8 cellular contexts compared by ENCODE assay signal in genomic region chr2:75064691-75065396, GRCh38.
DNase-seq lines count a peak whose midpoint lies in the region; ATAC-seq and TF ChIP-seq lines count a peak whose summit lies in the region.

No MANE protein-coding gene starts in this region.

- H3K9me3 ChIP-seq in prostate gland, result no peaks in the 10 kb centered on the region

- intact Hi-C loops in left colon (cut with DNase I, micrococcal nuclease) (loop anchor here in 1 of 2 donors (10.0 kb wide), 1 partner anchor 340 kb away; no protein-coding TSS in a partner anchor), prostate gland (cut with DNase I) (no loop called here)

- H3K36me3 ChIP-seq in brain microvascular endothelial cell (replicated peaks) (no peaks in the 10 kb centered on the region), prostate gland (no peaks in the 10 kb centered on the region)

- TF ChIP-seq POLR2A in prostate gland (IDR thresholded peaks at IDR 0.05), result no peak

- H3K27ac ChIP-seq in brain microvascular endothelial cell (no peak overlapping the region), prostate gland (no peak overlapping the region)

- DNase-seq in DMS53 treated with DMSO at 0.1 percent for 48 hours (lab: John Stamatoyannopoulos, UW; ENCODE audit: unreplicated experiment) (peak; percentile 47), M059J (ENCODE audit: low read depth) (peak; percentile 37), T1000 (lab: John Stamatoyannopoulos, UW) (peak; percentile 34), brain microvascular endothelial cell (peak; percentile 60), left colon (peak in 1 of 2 donors; percentile 57), prostate gland (ENCODE audit: low spot score) (no peak)
- peak; percentile 16 to 33 (median 32) for DNase-seq in stimulated activated CD4-positive, alpha-beta T cell treated with anti-CD3 and anti-CD28 coated beads, TNF-alpha, amount 100 ng/mL, for 48 hours (ENCODE audit: low read depth in 3 of 3)

- no peaks in the 10 kb centered on the region for H3K4me1 ChIP-seq in prostate gland (replicated peaks)

- in situ Hi-C loops in brain microvascular endothelial cell (cut with HindIII; ENCODE audit: low pct_ligation_motif_present, low sequenced_read_pairs), result no loop called here

- WGBS in prostate gland, result 60% methylated on average over 8 of the region's 8 CpGs

- peak; percentile 61 for ATAC-seq in GM21619 (IDR thresholded peaks at IDR 0.05; ENCODE audit: unreplicated experiment)
- peak; percentile 69 for ATAC-seq in left colon

- H3K4me3 ChIP-seq in brain microvascular endothelial cell (ENCODE audit: low read depth, low read length) (no peak overlapping the region), prostate gland (no peak overlapping the region)

- TF ChIP-seq CTCF in brain microvascular endothelial cell (IDR thresholded peaks at IDR 0.05; ENCODE audit: low read depth, low read length, missing control alignments), result peak; percentile 93
- TF ChIP-seq CTCF in prostate gland (IDR thresholded peaks at IDR 0.05), result peak in 2 of 4 experiments; percentile 35 to 45

- H3K27me3 ChIP-seq in brain microvascular endothelial cell (replicated peaks), result no peaks in the 10 kb centered on the region
- no peaks in the 10 kb centered on the region for H3K27me3 ChIP-seq in prostate gland (replicated peaks; ENCODE audit: insufficient read depth)
